In genomic region chr1:2001773-2002411, GRCh38 we compare ENCODE assay signal across 26 cellular contexts. TPM values are rescaled to one million over a fixed set of nuclear protein-coding genes. Genes with fewer than 3 reads are reported as not detected.
DNase-seq lines count a peak whose midpoint lies in the region; ATAC-seq, FAIRE-seq and TF ChIP-seq lines count a peak whose summit lies in the region.
"Had no signal": no experiment of that assay in that cellular context is flagged by ENCODE, and none has a peak within 500 bp of the region (broad histone marks: within the 10 kb centered on the region; RNA-seq: fewer than 3 reads in every experiment).

No MANE protein-coding gene starts in this region.

- 68% methylated on average over 13 of the region's 13 CpGs for WGBS in A549 (ENCODE audit: missing lambda C conversion rate)
- no CpG with 5 or more reads among the region's 13 CpGs for WGBS in mesendoderm (ENCODE audit: extremely low coverage, insufficient coverage, low lambda C conversion rate)

- no peak overlapping the region for H3K27ac Mint-ChIP-seq in WTC11
- no peak overlapping the region for H3K27ac Mint-ChIP-seq in stimulated activated naive B cell treated with anti-CD40 and anti-IgM and Interleukin-4, amounts not matched to agents 10 μg/mL and 1 μg/mL and 100 μg/mL, for 72 hours
- H3K27ac Mint-ChIP-seq: activated CD4-positive, alpha-beta memory T cell treated with anti-CD3 and anti-CD28 coated beads for 36 hours; activated naive CD8-positive, alpha-beta T cell treated with anti-CD3 and anti-CD28 coated beads, Interleukin-2, amount 10 ng/mL, durations not matched to agents 7 days and 5 days; activated T-helper 2 cell treated with anti-CD3 and anti-CD28 coated beads, Interferon-gamma antibody, Interleukin-2, Interleukin-4, amounts not matched to agents 10 μg/mL and 5 μg/mL and 100 μg/mL, durations not matched to agents 14 hours and 24 hours and 36 hours; nephron had no signal

- TF ChIP-seq EP300 in A549 (IDR thresholded peaks at IDR 0.05): no peak

- H3K27ac ChIP-seq in A549 (no peak overlapping the region), mesendoderm (ENCODE audit: low read depth, low read length) (no peak overlapping the region), left ventricle myocardium inferior (replicated peaks) (no peak overlapping the region)
- H3K27ac ChIP-seq: KMS-11, parathyroid adenoma had no signal

- H3K27me3 ChIP-seq in mesendoderm (ENCODE audit: insufficient read depth, low read length, poor library complexity) (no peaks in the 10 kb centered on the region), left ventricle myocardium inferior (ENCODE audit: low read depth) (peaks cover 98% of the 10 kb centered on the region)

- no peak overlapping the region for H3K4me2 ChIP-seq in A549
- no peak overlapping the region for H3K4me2 ChIP-seq in mesendoderm (ENCODE audit: low read length)
- H3K4me2 ChIP-seq: KMS-11 had no signal

- H3K9me3 ChIP-seq in A549: no peaks in the 10 kb centered on the region
- H3K9me3 ChIP-seq in left ventricle myocardium inferior (replicated peaks): no peaks in the 10 kb centered on the region

- H2BK5ac ChIP-seq in mesendoderm (ENCODE audit: low read length): no peak overlapping the region

- no peak overlapping the region for H2BK120ac ChIP-seq in mesendoderm (ENCODE audit: low read depth, low read length)

- intact Hi-C loops in left ventricle myocardium inferior (cut with micrococcal nuclease): no loop called here

- no peak overlapping the region for H3K4ac ChIP-seq in mesendoderm (ENCODE audit: low read depth, low read length)

- H3K23ac ChIP-seq in mesendoderm (ENCODE audit: low read length): no peak overlapping the region

- no peak for TF ChIP-seq POLR2A in A549 (IDR thresholded peaks at IDR 0.05; ENCODE audit: low read length)

- no peaks in the 10 kb centered on the region for H3K4me1 ChIP-seq in A549
- H3K4me1 ChIP-seq in mesendoderm (ENCODE audit: control insufficient read depth, low read depth, low read length): no peaks in the 10 kb centered on the region
- peaks cover 6% of the 10 kb centered on the region for H3K4me1 ChIP-seq in left ventricle myocardium inferior
- H3K4me1 ChIP-seq: parathyroid adenoma had no signal

- no peaks in the 10 kb centered on the region for H3K9me3 Mint-ChIP-seq in WTC11
- H3K9me3 Mint-ChIP-seq in stimulated activated naive B cell treated with anti-CD40 and anti-IgM and Interleukin-4, amounts not matched to agents 10 μg/mL and 1 μg/mL and 100 μg/mL, for 72 hours: no peaks in the 10 kb centered on the region
- H3K9me3 Mint-ChIP-seq: activated CD4-positive, alpha-beta memory T cell treated with anti-CD3 and anti-CD28 coated beads for 36 hours; activated naive CD8-positive, alpha-beta T cell treated with anti-CD3 and anti-CD28 coated beads, Interleukin-2, amount 10 ng/mL, durations not matched to agents 7 days and 5 days; activated T-helper 2 cell treated with anti-CD3 and anti-CD28 coated beads, Interferon-gamma antibody, Interleukin-2, Interleukin-4, amounts not matched to agents 10 μg/mL and 5 μg/mL and 100 μg/mL, durations not matched to agents 14 hours and 24 hours and 36 hours; nephron had no signal

- no peaks in the 10 kb centered on the region for H3K36me3 Mint-ChIP-seq in WTC11
- no peaks in the 10 kb centered on the region for H3K36me3 Mint-ChIP-seq in stimulated activated naive B cell treated with anti-CD40 and anti-IgM and Interleukin-4, amounts not matched to agents 10 μg/mL and 1 μg/mL and 100 μg/mL, for 72 hours
- H3K36me3 Mint-ChIP-seq: activated CD4-positive, alpha-beta memory T cell treated with anti-CD3 and anti-CD28 coated beads for 36 hours; activated naive CD8-positive, alpha-beta T cell treated with anti-CD3 and anti-CD28 coated beads, Interleukin-2, amount 10 ng/mL, durations not matched to agents 7 days and 5 days had no signal

- H4K5ac ChIP-seq in mesendoderm (ENCODE audit: low read length): no peak overlapping the region

- H3K18ac ChIP-seq in mesendoderm (ENCODE audit: low read length): no peak overlapping the region

- no peaks in the 10 kb centered on the region; the same call in 1 of the 2 replicates for H3K27me3 Mint-ChIP-seq in WTC11 (ENCODE audit: low read depth)
- peaks cover 53 to 78% of the 10 kb centered on the region in 2 donors for H3K27me3 Mint-ChIP-seq in stimulated activated naive B cell treated with anti-CD40 and anti-IgM and Interleukin-4, amounts not matched to agents 10 μg/mL and 1 μg/mL and 100 μg/mL, for 72 hours

- no peaks in the 10 kb centered on the region for H3K79me2 ChIP-seq in mesendoderm (ENCODE audit: control insufficient read depth, insufficient read depth, low read length)
- H3K79me2 ChIP-seq: parathyroid adenoma had no signal

- CTCF ChIA-PET in A549 (lab: Yijun Ruan, JAX): interaction anchor here (1.9 kb wide), 1 partner anchor 42 kb away, joined by 4 read pairs; no protein-coding TSS in a partner anchor
- CTCF ChIA-PET in WTC11 (lab: Charles Lee): interaction anchor here (1.5 to 1.6 kb wide), 2 partner anchors 43 to 93 kb away, joined by 5 to 7 read pairs; no protein-coding TSS in a partner anchor

- DNase-seq in A549 (ENCODE audit: low read depth in 1 of 2, low spot score in 1 of 2): no peak
- DNase-seq in WTC11 (ENCODE audit: low spot score): no peak
- DNase-seq in mesendoderm: peak; percentile 71
- no peak for DNase-seq in NCI-H1417 (lab: John Stamatoyannopoulos, UW)
- no peak for DNase-seq in left ventricle myocardium inferior
- no peak for DNase-seq in stimulated activated naive B cell treated with anti-CD40 and anti-IgM and Interleukin-4, amounts not matched to agents 10 μg/mL and 1 μg/mL and 100 μg/mL, for 72 hours
- DNase-seq: activated CD4-positive, alpha-beta memory T cell treated with anti-CD3 and anti-CD28 coated beads for 36 hours; activated CD8-positive, alpha-beta memory T cell treated with anti-CD3 and anti-CD28 coated beads, Interleukin-2, amount 50 U/mL, for 48 hours; activated naive CD8-positive, alpha-beta T cell treated with anti-CD3 and anti-CD28 coated beads, Interleukin-2, amount 10 ng/mL, durations not matched to agents 7 days and 5 days; C1 segment of cervical spinal cord; NCI-H187 treated with DMSO at 0.1 percent for 48 hours; NCI-H2227 treated with DMSO at 0.1 percent for 48 hours; NCI-H748 treated with DMSO at 0.1 percent for 48 hours; SHP77; stimulated activated CD4-positive, alpha-beta T cell treated with anti-CD3 and anti-CD28 coated beads, Interleukin-4, amount 100 ng/mL, for 4 hours; stimulated activated naive CD4-positive, alpha-beta T cell treated with Interleukin-2 at 50 U/mL for 16 hours had no signal

- H3K4me3 Mint-ChIP-seq in WTC11: no peak overlapping the region
- H3K4me3 Mint-ChIP-seq in stimulated activated naive B cell treated with anti-CD40 and anti-IgM and Interleukin-4, amounts not matched to agents 10 μg/mL and 1 μg/mL and 100 μg/mL, for 72 hours: no peak overlapping the region
- H3K4me3 Mint-ChIP-seq: activated CD4-positive, alpha-beta memory T cell treated with anti-CD3 and anti-CD28 coated beads for 36 hours; activated naive CD8-positive, alpha-beta T cell treated with anti-CD3 and anti-CD28 coated beads, Interleukin-2, amount 10 ng/mL, durations not matched to agents 7 days and 5 days; nephron had no signal

- no peak overlapping the region for H3K9ac ChIP-seq in mesendoderm (ENCODE audit: low read length)
- H3K9ac ChIP-seq: KMS-11, parathyroid adenoma had no signal

- H3K4me3 ChIP-seq in A549 (no peak overlapping the region), mesendoderm (ENCODE audit: low read length) (no peak overlapping the region), left ventricle myocardium inferior (no peak overlapping the region)

- H4K8ac ChIP-seq in mesendoderm (ENCODE audit: low read depth, low read length): no peak overlapping the region

- H3K36me3 ChIP-seq in mesendoderm (ENCODE audit: control insufficient read depth, insufficient read depth, low read length) (no peaks in the 10 kb centered on the region), left ventricle myocardium inferior (no peaks in the 10 kb centered on the region)

- no peak overlapping the region for H3K56ac ChIP-seq in mesendoderm (ENCODE audit: low read length)

- POLR2A ChIA-PET in A549 (lab: Yijun Ruan, JAX): interaction anchor here (0.6 kb wide), 1 partner anchor 113 kb away, joined by 5 read pairs; no protein-coding TSS in a partner anchor
- POLR2A ChIA-PET in WTC11 (lab: Charles Lee): no interaction called here

- no peak for TF ChIP-seq RAD21 in A549 (conservative IDR thresholded peaks at IDR 0.05 in 1 of 2, IDR thresholded peaks at IDR 0.05 in 1 of 2)

- FAIRE-seq in A549 (lab: Jason Lieb, UNC) (no peak), G401.6 (lab: Jason Lieb, UNC) (peak; percentile 53)
- FAIRE-seq: D721Med had no signal

- H3K79me1 ChIP-seq in mesendoderm (ENCODE audit: low read length): no peaks in the 10 kb centered on the region

- TF ChIP-seq CTCF in A549 (IDR thresholded peaks at IDR 0.05): no peak
- no peak for TF ChIP-seq CTCF in WTC11 (IDR thresholded peaks at IDR 0.05)
- no peak for TF ChIP-seq CTCF in left ventricle myocardium inferior (IDR thresholded peaks at IDR 0.05; ENCODE audit: borderline replicate concordance)

- peaks cover 3% of the 10 kb centered on the region; the same call in 1 of the 2 replicates for H3K4me1 Mint-ChIP-seq in WTC11
- no peaks in the 10 kb centered on the region for H3K4me1 Mint-ChIP-seq in stimulated activated naive B cell treated with anti-CD40 and anti-IgM and Interleukin-4, amounts not matched to agents 10 μg/mL and 1 μg/mL and 100 μg/mL, for 72 hours
- H3K4me1 Mint-ChIP-seq: activated naive CD8-positive, alpha-beta T cell treated with anti-CD3 and anti-CD28 coated beads, Interleukin-2, amount 10 ng/mL, durations not matched to agents 7 days and 5 days; nephron had no signal

- ATAC-seq in A549 (no peak), WTC11 (no peak), HG03045 (IDR thresholded peaks at IDR 0.05; ENCODE audit: unreplicated experiment) (no peak)
- no peak for ATAC-seq in stimulated activated naive B cell treated with anti-CD40 and anti-IgM and Interleukin-4, amounts not matched to agents 10 μg/mL and 1 μg/mL and 100 μg/mL, for 72 hours (replicated peaks)
- ATAC-seq: activated CD4-positive, CD25-positive, alpha-beta regulatory T cell treated with anti-CD3 and anti-CD28 coated beads, Interleukin-2, amount 50 U/mL, for 24 hours; sciatic nerve had no signal

- H2BK15ac ChIP-seq in mesendoderm (replicated peaks; ENCODE audit: low read depth): no peak overlapping the region

- no peak overlapping the region for H2AK5ac ChIP-seq in mesendoderm (ENCODE audit: low read length)

RNA-seq across cellular contexts. Expression of gene CFAP74, which starts 1.7 kb away (rescaled TPM):
- polyA plus RNA-seq in A549 (2011; rRNA removed) (0.04 and 0.13 TPM in 2 replicates), A549 (2017; fragmentation: RNase III; extraction: RNeasy Plus Mini Kit Qiagen cat#74134 plus additional on column Dnase treatment) (0.03 to 0.05 TPM in 2 of 3 replicates, not detected in the other)
- 0.08 TPM in 1 of 2 replicates, not detected in the other for polyA plus RNA-seq in A549 (2012; cell fraction: cytosol; rRNA removed)
- polyA plus RNA-seq in A549 (2012; cell fraction: nucleus; rRNA removed): 0.10 and 0.16 TPM in 2 replicates
- polyA minus RNA-seq in A549 (2011; rRNA and poly(A)+ RNA removed): not detected in 2 replicates
- total RNA-seq in WTC11 (2021) (0.34 to 0.39 TPM (median 0.35 TPM) in 3 replicates), left ventricle myocardium inferior (not detected)
- 0.03 TPM for polyA plus RNA-seq in mesendoderm (2013, experiment 1 of 2)
- polyA plus RNA-seq in mesendoderm (2013, experiment 2 of 2): 0.06 TPM
- total RNA-seq: activated CD4-positive, alpha-beta memory T cell treated with anti-CD3 and anti-CD28 coated beads for 36 hours; activated naive CD8-positive, alpha-beta T cell treated with anti-CD3 and anti-CD28 coated beads, Interleukin-2, amount 10 ng/mL, durations not matched to agents 7 days and 5 days; activated T-helper 2 cell treated with anti-CD3 and anti-CD28 coated beads, Interferon-gamma antibody, Interleukin-2, Interleukin-4, amounts not matched to agents 10 μg/mL and 5 μg/mL and 100 μg/mL, durations not matched to agents 14 hours and 24 hours and 36 hours; OCI-LY7 had no signal

RNA-seq across cellular contexts. Expression of gene GABRD, which starts 17.3 kb away (rescaled TPM):
- polyA plus RNA-seq in A549 (2011; rRNA removed): 0.12 and 0.17 TPM in 2 replicates
- polyA plus RNA-seq in A549 (2012; cell fraction: cytosol; rRNA removed): 0.33 and 0.86 TPM in 2 replicates
- 0.90 and 1.5 TPM in 2 replicates for polyA plus RNA-seq in A549 (2012; cell fraction: nucleus; rRNA removed)
- polyA plus RNA-seq in A549 (2017; fragmentation: RNase III; extraction: RNeasy Plus Mini Kit Qiagen cat#74134 plus additional on column Dnase treatment): 0.16 to 0.52 TPM (median 0.38 TPM) in 3 replicates
- 0.49 TPM in 1 of 2 replicates, not detected in the other for polyA minus RNA-seq in A549 (2011; rRNA and poly(A)+ RNA removed)
- 1.7 to 2.0 TPM (median 1.8 TPM) in 3 replicates for total RNA-seq in WTC11 (2021)
- polyA plus RNA-seq in mesendoderm (2013, experiment 1 of 2): 0.07 TPM
- 0.13 TPM for polyA plus RNA-seq in mesendoderm (2013, experiment 2 of 2)
- 0.41 TPM for total RNA-seq in left ventricle myocardium inferior
- total RNA-seq: activated CD4-positive, alpha-beta memory T cell treated with anti-CD3 and anti-CD28 coated beads for 36 hours; activated naive CD8-positive, alpha-beta T cell treated with anti-CD3 and anti-CD28 coated beads, Interleukin-2, amount 10 ng/mL, durations not matched to agents 7 days and 5 days; activated T-helper 2 cell treated with anti-CD3 and anti-CD28 coated beads, Interferon-gamma antibody, Interleukin-2, Interleukin-4, amounts not matched to agents 10 μg/mL and 5 μg/mL and 100 μg/mL, durations not matched to agents 14 hours and 24 hours and 36 hours; OCI-LY7; sciatic nerve had no signal

RNA-seq across cellular contexts. Expression of gene PRKCZ, which starts 48.3 kb away (rescaled TPM):
- polyA plus RNA-seq in A549 (2011; rRNA removed) (7.3 and 9.8 TPM in 2 replicates), A549 (2017; fragmentation: RNase III; extraction: RNeasy Plus Mini Kit Qiagen cat#74134 plus additional on column Dnase treatment) (7.8 to 9.9 TPM (median 9.5 TPM) in 3 replicates)
- 14.0 and 18.2 TPM in 2 replicates for polyA plus RNA-seq in A549 (2012; cell fraction: cytosol; rRNA removed)
- 19.9 and 21.1 TPM in 2 replicates for polyA plus RNA-seq in A549 (2012; cell fraction: nucleus; rRNA removed)
- 10.1 and 16.1 TPM in 2 replicates for polyA minus RNA-seq in A549 (2011; rRNA and poly(A)+ RNA removed)
- total RNA-seq in WTC11 (2021) (51.9 to 52.9 TPM (median 52.5 TPM) in 3 replicates), left ventricle myocardium inferior (19.1 TPM)
- 19.4 TPM for polyA plus RNA-seq in mesendoderm (2013, experiment 1 of 2)
- polyA plus RNA-seq in mesendoderm (2013, experiment 2 of 2): 19.8 TPM
